Comparison of ENCODE assay signal across 25 cellular contexts in the genomic region with DNA sequence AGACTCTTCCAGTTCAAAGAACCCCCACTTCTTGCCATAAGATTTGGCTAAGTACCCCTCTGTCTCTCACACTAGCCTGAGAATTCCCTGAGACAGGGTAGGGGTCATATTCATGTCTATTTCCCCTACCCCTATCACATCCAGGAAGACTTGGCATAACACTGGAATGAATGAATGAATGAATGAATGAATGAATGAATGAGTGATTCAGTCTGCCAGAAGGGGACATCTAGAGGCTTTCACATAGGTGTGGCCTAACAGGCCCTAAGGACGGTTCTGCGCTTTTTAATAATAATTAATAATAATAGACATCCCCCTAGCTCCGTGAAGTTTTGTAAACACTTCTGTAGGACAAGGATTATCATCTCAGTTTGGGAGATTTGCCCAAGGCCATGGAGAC.
"Had no signal": no experiment of that assay in that cellular context is flagged by ENCODE, and none has a peak within 500 bp of the region (broad histone marks: within the 10 kb centered on the region; RNA-seq: fewer than 3 reads in every experiment).

No MANE protein-coding gene starts in this region.

- H3K4me3 Mint-ChIP-seq: naive thymus-derived CD4-positive, alpha-beta T cell had no signal

- H3K4me1 ChIP-seq: foreskin keratinocyte, left lung, lower lobe of right lung had no signal

- DNase-seq: dermis blood vessel endothelial cell; dorsolateral prefrontal cortex; effector CD4-positive, alpha-beta T cell; effector memory CD4-positive, alpha-beta T cell; erythroblast; esophagus squamous epithelium; foreskin keratinocyte; heart left ventricle; left cardiac atrium; left lung; left ventricle myocardium superior; lower lobe of right lung; mesenchymal stem cell; midbrain; naive thymus-derived CD4-positive, alpha-beta T cell had no signal

- H3K4me3 ChIP-seq: coronary artery, dorsolateral prefrontal cortex, esophagus squamous epithelium, gastroesophageal sphincter, heart left ventricle, hepatocyte, left lung, lower lobe of right lung had no signal

- H3K79me2 ChIP-seq: hepatocyte had no signal

- H3K27me3 ChIP-seq: dorsolateral prefrontal cortex, foreskin keratinocyte, gastroesophageal sphincter, hepatocyte had no signal

- ATAC-seq: esophagus mucosa; foreskin keratinocyte; gastroesophageal sphincter; heart left ventricle; left cardiac atrium; left lung; left ventricle myocardium superior; lower lobe of right lung; naive thymus-derived CD4-positive, alpha-beta T cell had no signal

- H3K27ac ChIP-seq: coronary artery, dorsolateral prefrontal cortex, epithelial cell of prostate, esophagus squamous epithelium, foreskin keratinocyte, gastroesophageal sphincter, heart left ventricle, hepatocyte, left lung, lower lobe of right lung had no signal

- FAIRE-seq: colon, endometrium, frontal cortex, islet of Langerhans, keratinocyte had no signal

- H3K36me3 ChIP-seq: esophagus squamous epithelium, gastroesophageal sphincter, heart left ventricle, left lung, lower lobe of right lung had no signal

- H3K9me3 ChIP-seq: esophagus squamous epithelium, gastroesophageal sphincter, heart left ventricle, left lung, lower lobe of right lung had no signal

- H2AFZ ChIP-seq: hepatocyte had no signal

- H3K4me2 ChIP-seq: hepatocyte had no signal

- H3K27ac Mint-ChIP-seq: naive thymus-derived CD4-positive, alpha-beta T cell had no signal
